Comparison of ENCODE assay signal across 1 cellular context in the genomic region with DNA sequence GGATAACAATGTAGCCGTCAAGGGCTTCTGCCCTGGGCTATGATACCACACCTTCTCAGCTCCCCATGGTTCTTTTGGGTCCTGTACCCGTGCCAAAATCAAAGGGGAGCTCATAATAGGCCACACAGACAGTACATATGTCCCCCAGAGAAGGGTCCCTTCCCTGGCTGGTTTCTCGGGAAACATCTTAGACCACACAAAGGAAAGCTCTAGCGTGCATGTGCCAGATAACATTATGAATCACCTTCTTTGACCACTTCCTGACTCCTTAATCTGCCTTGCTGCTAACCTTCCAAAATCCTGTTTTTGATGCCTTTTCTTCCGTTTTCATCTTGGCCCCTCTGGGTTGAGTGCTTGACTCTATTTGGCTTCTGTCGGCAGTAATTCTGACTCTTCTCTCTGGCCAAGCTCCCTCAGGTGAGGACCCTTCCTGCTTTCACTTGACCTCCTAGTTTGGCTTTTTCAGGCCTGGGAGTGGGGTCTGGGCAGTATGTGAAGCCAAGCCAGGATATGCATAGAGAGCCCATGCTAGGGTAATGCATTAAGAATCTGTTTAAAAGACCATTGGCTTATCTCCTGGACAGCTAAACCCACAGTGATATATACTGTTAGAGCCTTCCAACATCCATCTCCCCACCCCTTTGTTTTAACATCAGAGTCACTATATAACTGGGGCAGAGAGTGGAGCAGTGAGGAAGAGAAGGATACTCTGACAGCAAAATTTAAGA.
TF ChIP-seq lines count a peak whose summit lies in the region.

No MANE protein-coding gene starts in this region.

TF ChIP-seq in K562, 482 proteins besides CTCF, POLR2A, EP300 and RAD21 (continues in another document):
- TF ChIP-seq, protein P1, sequence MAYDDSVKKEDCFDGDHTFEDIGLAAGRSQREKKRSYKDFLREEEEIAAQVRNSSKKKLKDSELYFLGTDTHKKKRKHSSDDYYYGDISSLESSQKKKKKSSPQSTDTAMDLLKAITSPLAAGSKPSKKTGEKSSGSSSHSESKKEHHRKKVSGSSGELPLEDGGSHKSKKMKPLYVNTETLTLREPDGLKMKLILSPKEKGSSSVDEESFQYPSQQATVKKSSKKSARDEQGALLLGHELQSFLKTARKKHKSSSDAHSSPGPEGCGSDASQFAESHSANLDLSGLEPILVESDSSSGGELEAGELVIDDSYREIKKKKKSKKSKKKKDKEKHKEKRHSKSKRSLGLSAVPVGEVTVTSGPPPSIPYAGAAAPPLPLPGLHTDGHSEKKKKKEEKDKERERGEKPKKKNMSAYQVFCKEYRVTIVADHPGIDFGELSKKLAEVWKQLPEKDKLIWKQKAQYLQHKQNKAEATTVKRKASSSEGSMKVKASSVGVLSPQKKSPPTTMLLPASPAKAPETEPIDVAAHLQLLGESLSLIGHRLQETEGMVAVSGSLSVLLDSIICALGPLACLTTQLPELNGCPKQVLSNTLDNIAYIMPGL (CRISPR knock-in tag; IDR thresholded peaks at IDR 0.05), result no peak
- no peak for TF ChIP-seq NFIC (IDR thresholded peaks at IDR 0.05)
- TF ChIP-seq BHLHE40 (IDR thresholded peaks at IDR 0.05; ENCODE audit: low read length), result peak; percentile 31; the same call in 1 of the 2 replicates
- TF ChIP-seq SOX6 (IDR thresholded peaks at IDR 0.05), result peak; percentile 67
- no peak for TF ChIP-seq ZNF77 (CRISPR knock-in tag; IDR thresholded peaks at IDR 0.05)
- TF ChIP-seq FUS (optimal IDR thresholded peaks at IDR 0.05; ENCODE audit: low read depth, low read length), result no peak
- TF ChIP-seq, protein P2, sequence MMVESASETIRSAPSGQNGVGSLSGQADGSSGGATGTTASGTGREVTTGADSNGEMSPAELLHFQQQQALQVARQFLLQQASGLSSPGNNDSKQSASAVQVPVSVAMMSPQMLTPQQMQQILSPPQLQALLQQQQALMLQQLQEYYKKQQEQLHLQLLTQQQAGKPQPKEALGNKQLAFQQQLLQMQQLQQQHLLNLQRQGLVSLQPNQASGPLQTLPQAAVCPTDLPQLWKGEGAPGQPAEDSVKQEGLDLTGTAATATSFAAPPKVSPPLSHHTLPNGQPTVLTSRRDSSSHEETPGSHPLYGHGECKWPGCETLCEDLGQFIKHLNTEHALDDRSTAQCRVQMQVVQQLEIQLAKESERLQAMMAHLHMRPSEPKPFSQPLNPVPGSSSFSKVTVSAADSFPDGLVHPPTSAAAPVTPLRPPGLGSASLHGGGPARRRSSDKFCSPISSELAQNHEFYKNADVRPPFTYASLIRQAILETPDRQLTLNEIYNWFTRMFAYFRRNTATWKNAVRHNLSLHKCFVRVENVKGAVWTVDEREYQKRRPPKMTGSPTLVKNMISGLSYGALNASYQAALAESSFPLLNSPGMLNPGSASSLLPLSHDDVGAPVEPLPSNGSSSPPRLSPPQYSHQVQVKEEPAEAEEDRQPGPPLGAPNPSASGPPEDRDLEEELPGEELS (CRISPR knock-in tag; IDR thresholded peaks at IDR 0.05; ENCODE audit: borderline replicate concordance), result no peak
- peak; percentile 89 for TF ChIP-seq ARID1B (IDR thresholded peaks at IDR 0.05)
- TF ChIP-seq BRD9 (IDR thresholded peaks at IDR 0.05; ENCODE audit: low read depth, partially characterized antibody), result no peak
- TF ChIP-seq, protein P3, sequence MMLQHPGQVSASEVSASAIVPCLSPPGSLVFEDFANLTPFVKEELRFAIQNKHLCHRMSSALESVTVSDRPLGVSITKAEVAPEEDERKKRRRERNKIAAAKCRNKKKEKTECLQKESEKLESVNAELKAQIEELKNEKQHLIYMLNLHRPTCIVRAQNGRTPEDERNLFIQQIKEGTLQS (IDR thresholded peaks at IDR 0.05), result no peak; the same call in 1 of the 2 replicates
- TF ChIP-seq, protein P3 (CRISPR knock-in tag; conservative IDR thresholded peaks at IDR 0.05), result no peak
- TF ChIP-seq CXXC5 (CRISPR knock-in tag; IDR thresholded peaks at IDR 0.05), result peak; percentile 10; the same call in 1 of the 2 replicates
- 0 out of 2 replicates have a peak, but pooled peaks have one; percentile 13 for TF ChIP-seq NFE2 (IDR thresholded peaks at IDR 0.05; ENCODE audit: low read depth)
- TF ChIP-seq ETV5 (CRISPR knock-in tag; IDR thresholded peaks at IDR 0.05; ENCODE audit: low read depth), result peak; percentile 93
- no peak for TF ChIP-seq BDP1 (IDR thresholded peaks at IDR 0.05; ENCODE audit: insufficient read depth, insufficient read length)
- peak; percentile 90 for TF ChIP-seq TEAD4 (IDR thresholded peaks at IDR 0.05; ENCODE audit: low read length)
- TF ChIP-seq TEAD4 (CRISPR knock-in tag; IDR thresholded peaks at IDR 0.05; ENCODE audit: borderline replicate concordance), result no peak
- TF ChIP-seq ZSCAN29 (IDR thresholded peaks at IDR 0.05), result no peak
- no peak for TF ChIP-seq BACH1 (tag; IDR thresholded peaks at IDR 0.05)
- TF ChIP-seq GTF2F1 (IDR thresholded peaks at IDR 0.05; ENCODE audit: low read depth, low read length), result no peak
- TF ChIP-seq, protein P4, sequence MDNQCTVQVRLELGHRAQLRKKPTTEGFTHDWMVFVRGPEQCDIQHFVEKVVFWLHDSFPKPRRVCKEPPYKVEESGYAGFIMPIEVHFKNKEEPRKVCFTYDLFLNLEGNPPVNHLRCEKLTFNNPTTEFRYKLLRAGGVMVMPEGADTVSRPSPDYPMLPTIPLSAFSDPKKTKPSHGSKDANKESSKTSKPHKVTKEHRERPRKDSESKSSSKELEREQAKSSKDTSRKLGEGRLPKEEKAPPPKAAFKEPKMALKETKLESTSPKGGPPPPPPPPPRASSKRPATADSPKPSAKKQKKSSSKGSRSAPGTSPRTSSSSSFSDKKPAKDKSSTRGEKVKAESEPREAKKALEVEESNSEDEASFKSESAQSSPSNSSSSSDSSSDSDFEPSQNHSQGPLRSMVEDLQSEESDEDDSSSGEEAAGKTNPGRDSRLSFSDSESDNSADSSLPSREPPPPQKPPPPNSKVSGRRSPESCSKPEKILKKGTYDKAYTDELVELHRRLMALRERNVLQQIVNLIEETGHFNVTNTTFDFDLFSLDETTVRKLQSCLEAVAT (IDR thresholded peaks at IDR 0.05), result peak in 1 of 2 experiments; percentile 21; a peak in 1 of 4 replicates
- no peak for TF ChIP-seq ZNF445 (CRISPR knock-in tag; IDR thresholded peaks at IDR 0.05; ENCODE audit: low read depth)
- TF ChIP-seq, protein P5, sequence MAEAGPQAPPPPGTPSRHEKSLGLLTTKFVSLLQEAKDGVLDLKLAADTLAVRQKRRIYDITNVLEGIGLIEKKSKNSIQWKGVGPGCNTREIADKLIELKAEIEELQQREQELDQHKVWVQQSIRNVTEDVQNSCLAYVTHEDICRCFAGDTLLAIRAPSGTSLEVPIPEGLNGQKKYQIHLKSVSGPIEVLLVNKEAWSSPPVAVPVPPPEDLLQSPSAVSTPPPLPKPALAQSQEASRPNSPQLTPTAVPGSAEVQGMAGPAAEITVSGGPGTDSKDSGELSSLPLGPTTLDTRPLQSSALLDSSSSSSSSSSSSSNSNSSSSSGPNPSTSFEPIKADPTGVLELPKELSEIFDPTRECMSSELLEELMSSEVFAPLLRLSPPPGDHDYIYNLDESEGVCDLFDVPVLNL (CRISPR knock-in tag; IDR thresholded peaks at IDR 0.05; ENCODE audit: low read depth), result no peak
- peak; percentile 82 for TF ChIP-seq CBFA2T3 (IDR thresholded peaks at IDR 0.05)
- TF ChIP-seq SMARCC2 (IDR thresholded peaks at IDR 0.05; ENCODE audit: low read depth), result peak; percentile 52; the same call in 1 of the 2 replicates
- TF ChIP-seq ETV1 (tag; conservative IDR thresholded peaks at IDR 0.05; ENCODE audit: low read depth), result peak; percentile 81
- TF ChIP-seq FOS (IDR thresholded peaks at IDR 0.05; ENCODE audit: extremely low read depth, insufficient read length), result peak; percentile 20
- no peak for TF ChIP-seq GABPB2 (CRISPR knock-in tag; conservative IDR thresholded peaks at IDR 0.05)
- no peak for TF ChIP-seq BRF1 (IDR thresholded peaks at IDR 0.05; ENCODE audit: borderline replicate concordance, extremely low read depth, insufficient read length)
- TF ChIP-seq, protein P6, sequence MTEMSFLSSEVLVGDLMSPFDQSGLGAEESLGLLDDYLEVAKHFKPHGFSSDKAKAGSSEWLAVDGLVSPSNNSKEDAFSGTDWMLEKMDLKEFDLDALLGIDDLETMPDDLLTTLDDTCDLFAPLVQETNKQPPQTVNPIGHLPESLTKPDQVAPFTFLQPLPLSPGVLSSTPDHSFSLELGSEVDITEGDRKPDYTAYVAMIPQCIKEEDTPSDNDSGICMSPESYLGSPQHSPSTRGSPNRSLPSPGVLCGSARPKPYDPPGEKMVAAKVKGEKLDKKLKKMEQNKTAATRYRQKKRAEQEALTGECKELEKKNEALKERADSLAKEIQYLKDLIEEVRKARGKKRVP (CRISPR knock-in tag; IDR thresholded peaks at IDR 0.05), result no peak
- TF ChIP-seq, protein P7, sequence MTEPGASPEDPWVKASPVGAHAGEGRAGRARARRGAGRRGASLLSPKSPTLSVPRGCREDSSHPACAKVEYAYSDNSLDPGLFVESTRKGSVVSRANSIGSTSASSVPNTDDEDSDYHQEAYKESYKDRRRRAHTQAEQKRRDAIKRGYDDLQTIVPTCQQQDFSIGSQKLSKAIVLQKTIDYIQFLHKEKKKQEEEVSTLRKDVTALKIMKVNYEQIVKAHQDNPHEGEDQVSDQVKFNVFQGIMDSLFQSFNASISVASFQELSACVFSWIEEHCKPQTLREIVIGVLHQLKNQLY (CRISPR knock-in tag; conservative IDR thresholded peaks at IDR 0.05), result no peak
- peak; percentile 67; the same call in 1 of the 2 replicates for TF ChIP-seq ZBTB7A (IDR thresholded peaks at IDR 0.05; ENCODE audit: borderline replicate concordance, control insufficient read depth, low read depth, low read length)
- peak; percentile 47 for TF ChIP-seq GABPA (tag; conservative IDR thresholded peaks at IDR 0.05; ENCODE audit: low read depth)
- TF ChIP-seq, protein P8, sequence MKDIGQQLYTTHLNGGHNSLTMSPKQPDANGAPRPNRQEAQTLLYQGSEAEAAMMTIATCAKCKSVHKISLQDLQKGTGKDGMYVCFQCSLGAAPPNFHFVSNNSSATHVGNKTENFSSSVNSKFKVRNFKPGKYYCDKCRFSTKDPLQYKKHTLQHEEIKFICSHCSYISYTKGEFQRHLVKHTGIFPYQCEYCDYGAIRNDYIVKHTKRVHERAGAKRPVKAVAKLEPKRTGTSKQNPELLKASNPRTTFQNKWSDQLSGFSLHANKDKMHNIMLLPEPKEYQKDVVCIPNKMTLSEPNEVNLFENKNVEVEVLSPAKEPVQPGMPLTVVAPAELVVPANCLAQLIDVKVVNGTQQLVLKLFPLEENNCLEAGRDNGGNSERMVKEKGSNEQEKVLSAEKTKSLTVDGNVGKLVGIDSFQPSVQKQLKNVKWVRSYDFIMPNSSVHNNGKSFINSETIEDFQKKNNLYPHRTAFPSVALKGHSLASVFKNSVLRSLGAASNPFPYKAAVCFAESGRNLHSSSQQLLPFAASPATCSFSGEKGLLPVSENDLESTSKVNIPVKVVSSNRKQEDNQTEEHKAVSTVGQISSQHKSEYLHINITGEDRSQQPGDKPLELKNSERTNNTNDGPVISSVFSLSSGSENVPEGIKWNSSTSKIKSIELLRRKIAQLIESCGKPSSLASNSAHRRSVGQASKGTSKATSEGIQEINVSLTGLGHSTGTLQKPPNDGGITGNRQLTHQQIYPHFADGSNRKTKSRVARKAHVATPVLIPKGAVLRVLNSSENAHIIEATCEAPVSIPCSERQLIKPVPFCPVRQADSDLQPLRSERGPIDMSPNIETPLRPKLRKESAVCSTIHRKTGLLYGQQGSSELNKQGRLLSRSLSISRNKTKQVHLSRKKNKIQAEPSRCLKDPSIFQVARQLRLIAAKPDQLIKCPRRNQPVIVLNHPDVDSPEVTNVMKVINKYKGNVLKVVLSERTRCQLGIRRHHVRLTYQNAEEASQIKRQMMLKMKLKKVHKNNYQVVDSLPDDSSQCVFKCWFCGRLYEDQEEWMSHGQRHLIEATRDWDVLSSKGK (CRISPR knock-in tag; IDR thresholded peaks at IDR 0.05), result no peak
- TF ChIP-seq CBFA2T2 (conservative IDR thresholded peaks at IDR 0.05), result peak; percentile 64
- no peak for TF ChIP-seq CHD4 (IDR thresholded peaks at IDR 0.05; ENCODE audit: insufficient read depth, insufficient replicate concordance, low read depth, low read length, poor library complexity, severe bottlenecking)
- TF ChIP-seq MCM5 (IDR thresholded peaks at IDR 0.05; ENCODE audit: low read depth), result no peak
- 0 out of 2 replicates have a peak, but pooled peaks have one; percentile 20 for TF ChIP-seq FOXM1 (IDR thresholded peaks at IDR 0.05; ENCODE audit: low read depth)
- TF ChIP-seq FOXM1 (CRISPR knock-in tag; IDR thresholded peaks at IDR 0.05; ENCODE audit: low read depth), result no peak
- TF ChIP-seq TCF7 (IDR thresholded peaks at IDR 0.05; ENCODE audit: borderline replicate concordance), result no peak
- no peak for TF ChIP-seq ZNF311 (CRISPR knock-in tag; IDR thresholded peaks at IDR 0.05)
- TF ChIP-seq TRIM24 (IDR thresholded peaks at IDR 0.05), result peak in 1 of 2 experiments; percentile 54; a peak in 1 of 4 replicates
- TF ChIP-seq TCF3 (CRISPR knock-in tag; IDR thresholded peaks at IDR 0.05), result peak; percentile 92
- peak; percentile 88 for TF ChIP-seq SMARCA4 (IDR thresholded peaks at IDR 0.05)
- TF ChIP-seq, protein P9, sequence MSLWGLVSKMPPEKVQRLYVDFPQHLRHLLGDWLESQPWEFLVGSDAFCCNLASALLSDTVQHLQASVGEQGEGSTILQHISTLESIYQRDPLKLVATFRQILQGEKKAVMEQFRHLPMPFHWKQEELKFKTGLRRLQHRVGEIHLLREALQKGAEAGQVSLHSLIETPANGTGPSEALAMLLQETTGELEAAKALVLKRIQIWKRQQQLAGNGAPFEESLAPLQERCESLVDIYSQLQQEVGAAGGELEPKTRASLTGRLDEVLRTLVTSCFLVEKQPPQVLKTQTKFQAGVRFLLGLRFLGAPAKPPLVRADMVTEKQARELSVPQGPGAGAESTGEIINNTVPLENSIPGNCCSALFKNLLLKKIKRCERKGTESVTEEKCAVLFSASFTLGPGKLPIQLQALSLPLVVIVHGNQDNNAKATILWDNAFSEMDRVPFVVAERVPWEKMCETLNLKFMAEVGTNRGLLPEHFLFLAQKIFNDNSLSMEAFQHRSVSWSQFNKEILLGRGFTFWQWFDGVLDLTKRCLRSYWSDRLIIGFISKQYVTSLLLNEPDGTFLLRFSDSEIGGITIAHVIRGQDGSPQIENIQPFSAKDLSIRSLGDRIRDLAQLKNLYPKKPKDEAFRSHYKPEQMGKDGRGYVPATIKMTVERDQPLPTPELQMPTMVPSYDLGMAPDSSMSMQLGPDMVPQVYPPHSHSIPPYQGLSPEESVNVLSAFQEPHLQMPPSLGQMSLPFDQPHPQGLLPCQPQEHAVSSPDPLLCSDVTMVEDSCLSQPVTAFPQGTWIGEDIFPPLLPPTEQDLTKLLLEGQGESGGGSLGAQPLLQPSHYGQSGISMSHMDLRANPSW (CRISPR knock-in tag; IDR thresholded peaks at IDR 0.05), result no peak
- TF ChIP-seq ETV6 (IDR thresholded peaks at IDR 0.05; ENCODE audit: borderline replicate concordance in 1 of 2, low read depth in 2 of 2, low read length in 1 of 2), result peak in 1 of 2 experiments; percentile 60; a peak in 1 of 4 replicates
- no peak for TF ChIP-seq ETV6 (CRISPR knock-in tag; IDR thresholded peaks at IDR 0.05; ENCODE audit: borderline replicate concordance)
- TF ChIP-seq NCOR1 (IDR thresholded peaks at IDR 0.05), result peak; percentile 48
- peak; percentile 70; the same call in 1 of the 2 replicates for TF ChIP-seq ELF4 (CRISPR knock-in tag; IDR thresholded peaks at IDR 0.05)
